In genomic region chr13:21486322-21486721, GRCh38 we compare ENCODE assay signal across 20 cellular contexts. TPM values are rescaled to one million over a fixed set of nuclear protein-coding genes. Genes with fewer than 3 reads are reported as not detected.
DNase-seq lines count a peak whose midpoint lies in the region; ATAC-seq, FAIRE-seq and TF ChIP-seq lines count a peak whose summit lies in the region.
"Had no signal": no experiment of that assay in that cellular context is flagged by ENCODE, and none has a peak within 500 bp of the region (broad histone marks: within the 10 kb centered on the region; RNA-seq: fewer than 3 reads in every experiment).

No MANE protein-coding gene starts in this region.

- no peak overlapping the region for H3K27ac ChIP-seq in GM23248
- H3K27ac ChIP-seq in K562 (ENCODE audit: extremely low read depth, low read depth, low read length) = no peak overlapping the region
- H3K27ac ChIP-seq: BLaER1, C4-2B had no signal

- TF ChIP-seq EP300 in K562 (IDR thresholded peaks at IDR 0.05; ENCODE audit: low read length) = no peak

- H3K4me1 ChIP-seq in GM23248 (ENCODE audit: insufficient read depth) (no peaks in the 10 kb centered on the region), K562 (replicated peaks in 1 of 2; ENCODE audit: control insufficient read depth in 2 of 2, insufficient read depth in 2 of 2, low read length in 2 of 2) (no peaks in the 10 kb centered on the region)
- H3K4me1 ChIP-seq: BLaER1, Caco-2 had no signal

- intact Hi-C loops in K562 (cut with micrococcal nuclease) = no loop called here

- H3K4me3 Mint-ChIP-seq in HFFc6 = no peak overlapping the region
- H3K4me3 Mint-ChIP-seq: CD4-positive, CD25-positive, alpha-beta regulatory T cell; CD8-positive, alpha-beta T cell; GM23338; H9 had no signal

- no peaks in the 10 kb centered on the region for H3K79me2 ChIP-seq in GM23248 (ENCODE audit: insufficient read depth)
- no peaks in the 10 kb centered on the region for H3K79me2 ChIP-seq in K562 (ENCODE audit: control insufficient read depth, insufficient read depth, low read length)

- peaks cover 18% of the 10 kb centered on the region for H3K9me3 Mint-ChIP-seq in HFFc6
- peaks cover 10 to 27% of the 10 kb centered on the region in 2 donors for H3K9me3 Mint-ChIP-seq in activated naive CD4-positive, alpha-beta T cell treated with anti-CD3 and anti-CD28 coated beads, Interleukin-2, amount 50 U/mL, for 72 hours

- DNase-seq in GM23248 (peak; percentile 8), HFFc6 (peak; percentile 3), MV-4-11 (lab: John Stamatoyannopoulos, UW) (peak; percentile 1), K562 (ENCODE audit: extremely low read depth in 1 of 4, low spot score in 3 of 4) (no peak), middle frontal gyrus (ENCODE audit: extremely low spot score, low spot score) (no peak), occipital lobe (lab: John Stamatoyannopoulos, UW) (no peak)
- DNase-seq in activated naive CD4-positive, alpha-beta T cell treated with anti-CD3 and anti-CD28 coated beads, Interleukin-2, amount 50 U/mL, for 72 hours (ENCODE audit: low spot score in 2 of 2) = no peak
- DNase-seq: Caco-2; CD4-positive, CD25-positive, alpha-beta regulatory T cell; CD8-positive, alpha-beta T cell; DMS153; DMS79 treated with DMSO at 0.1 percent for 48 hours; H9 had no signal

- H4K20me1 ChIP-seq in GM23248 (ENCODE audit: insufficient read depth) = no peaks in the 10 kb centered on the region
- H4K20me1 ChIP-seq in K562 (replicated peaks; ENCODE audit: control insufficient read depth, insufficient read depth, low read length) = no peaks in the 10 kb centered on the region
- H4K20me1 ChIP-seq: BLaER1 had no signal

- no TSS peak for BruUV-seq in K562 (replicated peaks; lab: Mats Ljungman, UMichigan)

- H3K4me1 Mint-ChIP-seq in HFFc6 (ENCODE audit: low read depth) = peaks cover 3% of the 10 kb centered on the region
- H3K4me1 Mint-ChIP-seq: GM23338, H9 had no signal

- H3K27ac Mint-ChIP-seq in HFFc6 = no peak overlapping the region
- H3K27ac Mint-ChIP-seq in activated naive CD4-positive, alpha-beta T cell treated with anti-CD3 and anti-CD28 coated beads, Interleukin-2, amount 50 U/mL, for 72 hours = no peak overlapping the region
- H3K27ac Mint-ChIP-seq: CD4-positive, CD25-positive, alpha-beta regulatory T cell; CD8-positive, alpha-beta T cell; GM23338; H9 had no signal

- no peak for TF ChIP-seq RAD21 in K562 (CRISPR knock-in tag; conservative IDR thresholded peaks at IDR 0.05 in 1 of 2, IDR thresholded peaks at IDR 0.05 in 1 of 2)

- CTCF ChIA-PET in K562 (lab: Yijun Ruan, JAX; ENCODE audit: low intra/inter-chr PET ratio) = interaction anchor here (0.6 kb wide), 1 partner anchor 194 kb away, joined by 4 read pairs; no protein-coding TSS in a partner anchor

- H3K4me3 ChIP-seq in GM23248 (no peak overlapping the region), K562 (no peak overlapping the region)
- H3K4me3 ChIP-seq: BLaER1, GM23338 had no signal

- POLR2A ChIA-PET in K562 (lab: Yijun Ruan, JAX) = no interaction called here

- 96% methylated on average over 4 of the region's 4 CpGs for WGBS in GM23248 (ENCODE audit: low coverage in 1 of 2, low lambda C conversion rate in 2 of 2, missing lambda C conversion rate in 2 of 2), 2 experiments
- 82% methylated on average over 2 of the region's 4 CpGs for whole genome bisulfite sequencing in K562 (ENCODE audit: insufficient coverage, low coverage, missing lambda C conversion rate)

- H3K9ac ChIP-seq in GM23248 = no peak overlapping the region
- no peak overlapping the region for H3K9ac ChIP-seq in K562 (ENCODE audit: insufficient read depth in 1 of 2, low read depth in 2 of 2, low read length in 2 of 2)
- H3K9ac ChIP-seq: BLaER1 had no signal

- in situ Hi-C loops in GM23248 (cut with MboI) = loop anchor here (10.0 kb wide), 1 partner anchor 542 kb away; no protein-coding TSS in a partner anchor
- in situ Hi-C loops in K562 (cut with MboI) = loop anchor here (10.0 to 25.0 kb wide), 2 partner anchors 542 to 1301 kb away; no protein-coding TSS in a partner anchor

- no peak overlapping the region for H3K4me2 ChIP-seq in GM23248 (ENCODE audit: unreplicated experiment)
- no peak overlapping the region for H3K4me2 ChIP-seq in K562 (ENCODE audit: insufficient read depth, low read length)
- H3K4me2 ChIP-seq: BLaER1, GM23338 had no signal

- no peak for FAIRE-seq in K562 (lab: Jason Lieb, UNC)
- FAIRE-seq: G401.6, GM19239 had no signal

- H2AFZ ChIP-seq in GM23248 = no peak overlapping the region
- no peak overlapping the region for H2AFZ ChIP-seq in K562 (ENCODE audit: low read depth, low read length)
- H2AFZ ChIP-seq: GM23338 had no signal

- H3K9me2 ChIP-seq in GM23248 (ENCODE audit: insufficient read depth) = no peaks in the 10 kb centered on the region

- TF ChIP-seq CTCF in HFFc6 (IDR thresholded peaks at IDR 0.05) = no peak
- no peak for TF ChIP-seq CTCF in K562 (IDR thresholded peaks at IDR 0.05 in 2 of 3, conservative IDR thresholded peaks at IDR 0.05 in 1 of 3; ENCODE audit: insufficient read depth in 2 of 3, low read depth in 1 of 3, low read length in 3 of 3)

- no peak for TF ChIP-seq POLR2A in K562 (conservative IDR thresholded peaks at IDR 0.05)

- H3K27me3 ChIP-seq in GM23248 (replicated peaks; ENCODE audit: insufficient read depth) (no peaks in the 10 kb centered on the region), K562 (ENCODE audit: control insufficient read depth in 2 of 2, insufficient read depth in 2 of 2, low read length in 2 of 2) (no peaks in the 10 kb centered on the region)
- H3K27me3 ChIP-seq: BLaER1 had no signal

- no peaks in the 10 kb centered on the region for H3K9me3 ChIP-seq in GM23248 (ENCODE audit: low read depth)
- no peaks in the 10 kb centered on the region for H3K9me3 ChIP-seq in K562 (replicated peaks; ENCODE audit: control insufficient read depth, insufficient read depth, low read depth, low read length)

- no peaks in the 10 kb centered on the region; the same call in 1 of the 2 replicates for H3K27me3 Mint-ChIP-seq in HFFc6 (ENCODE audit: insufficient read depth)

- H3F3A ChIP-seq in GM23248 (ENCODE audit: insufficient read depth) = no peaks in the 10 kb centered on the region

- 0 out of 2 replicates have a peak, but pooled peaks cover 7% of the 10 kb centered on the region for H3K36me3 ChIP-seq in GM23248 (ENCODE audit: low read depth)
- 0 out of 3 replicates have a peak, but pooled peaks cover 4% of the 10 kb centered on the region for H3K36me3 ChIP-seq in K562 (ENCODE audit: control insufficient read depth, insufficient read depth, low read length)

- peaks cover 31% of the 10 kb centered on the region for H3K36me3 Mint-ChIP-seq in HFFc6 (ENCODE audit: low read depth)
- H3K36me3 Mint-ChIP-seq in activated naive CD4-positive, alpha-beta T cell treated with anti-CD3 and anti-CD28 coated beads, Interleukin-2, amount 50 U/mL, for 72 hours = peaks cover 29 to 46% of the 10 kb centered on the region in 2 donors

- no peaks in the 10 kb centered on the region for H3K9me1 ChIP-seq in K562 (ENCODE audit: control insufficient read depth, insufficient read depth, low read length)

- ATAC-seq in K562 (no peak), HG03460 (IDR thresholded peaks at IDR 0.05; ENCODE audit: unreplicated experiment) (no peak)
- ATAC-seq in activated naive CD4-positive, alpha-beta T cell treated with anti-CD3 and anti-CD28 coated beads, Interleukin-2, amount 50 U/mL, for 72 hours = no peak
- ATAC-seq: CD8-positive, alpha-beta T cell; GM23338; HCT116 had no signal

RNA-seq across cellular contexts. Expression of gene ZDHHC20, which starts 27.2 kb away (rescaled TPM):
- 65.3 and 82.6 TPM in 2 replicates for total RNA-seq in GM23248 (2014; rRNA removed; shearing (Covaris generic))
- polyA plus RNA-seq in GM23248 (2016; fragmentation: Nextera tagmentation; extraction: Ambion mirVana) = 40.0 and 41.1 TPM in 2 replicates
- 10 to 100 TPM; 65.3 to 75.1 (median 69.6) TPM for total RNA-seq in HFFc6 (2021; fragmentation: NEBNext Ultra II Directional; extraction: Animal tissue kit (Norgen Biotek cat#: 25700))
- total RNA-seq in K562 (2011; cell fraction: chromatin; rRNA removed; ENCODE audit: low replicate concordance) = 8.6 and 23.3 TPM in 2 replicates
- total RNA-seq in K562 (2011; cell fraction: nucleolus; rRNA removed) = 7.1 and 7.2 TPM in 2 replicates
- total RNA-seq in K562 (2011; cell fraction: nucleoplasm; rRNA removed) = 12.9 and 23.7 TPM in 2 replicates
- total RNA-seq in K562 (2014; rRNA removed) = 10.0 and 12.0 TPM in 2 replicates
- 20.2 and 26.6 TPM in 2 replicates for total RNA-seq in K562 (2014; rRNA removed; fragmentation: Illumina TruSeq; extraction: Trizol)
- total RNA-seq in K562 (2015; rRNA removed; fragmentation: Illumina TruSeq; extraction: Trizol) = 19.4 and 20.9 TPM in 2 replicates
- total RNA-seq in K562 (2021) = 17.6 and 17.7 TPM in 2 replicates
- polyA plus RNA-seq in K562 (2011; rRNA removed) = 11.9 and 17.8 TPM in 2 replicates
- 5.5 and 6.7 TPM in 2 replicates for polyA plus RNA-seq in K562 (2011; cell fraction: cytosol; rRNA removed)
- 4.4 and 6.0 TPM in 2 replicates for polyA plus RNA-seq in K562 (2011; cell fraction: nucleus; rRNA removed)
- polyA plus RNA-seq in K562 (2012) = 8.9 and 10.8 TPM in 2 replicates
- 12.8 and 15.8 TPM in 2 replicates for polyA plus RNA-seq in K562 (2014; fragmentation: Illumina TruSeq; extraction: Trizol)
- polyA plus RNA-seq in K562 (2014; fragmentation: Nextera tagmentation; extraction: Ambion mirVana) = 1 to 10 TPM; 2.7 to 4.2 TPM
- 9.8 and 10.3 TPM in 2 replicates for polyA plus RNA-seq in K562 (2014; rRNA removed)
- 33.2 and 38.2 TPM in 2 replicates for polyA minus RNA-seq in K562 (2011; rRNA and poly(A)+ RNA removed)
- polyA minus RNA-seq in K562 (2011; cell fraction: cytosol; rRNA and poly(A)+ RNA removed) = 9.6 and 11.8 TPM in 2 replicates
- 5.0 and 7.6 TPM in 2 replicates for polyA minus RNA-seq in K562 (2011; cell fraction: nucleus; rRNA and poly(A)+ RNA removed)
- 159 TPM for total RNA-seq in occipital lobe
- total RNA-seq in activated naive CD4-positive, alpha-beta T cell treated with anti-CD3 and anti-CD28 coated beads, Interleukin-2, amount 50 U/mL, for 72 hours = 10 to 100 TPM; 42.6 to 44.1 TPM

Comparison
In these comparisons a context has a peak if more than half of its experiments do, and no peak if none do; other contexts are left out.
1. DNase-seq: peak in GM23248 (single experiment), HFFc6 (single experiment) and MV-4-11 (single experiment); none in K562 (0 of 4), middle frontal gyrus (single experiment), occipital lobe (single experiment) and activated naive CD4-positive, alpha-beta T cell treated with anti-CD3 and anti-CD28 coated beads, Interleukin-2, amount 50 U/mL, for 72 hours (0 of 2).